ENCODE assay signal across 1 cellular context in genomic region chr5:6791031-6791577, GRCh38.
TF ChIP-seq lines count a peak whose summit lies in the region.

No MANE protein-coding gene starts in this region.

TF ChIP-seq in GM23338, 12 proteins besides CTCF, POLR2A, EP300 and RAD21 (continued from another document):
- no peak for TF ChIP-seq REST (IDR thresholded peaks at IDR 0.05; ENCODE audit: unreplicated experiment)
- TF ChIP-seq ETS1 (IDR thresholded peaks at IDR 0.05) = no peak
- TF ChIP-seq STAT1 (IDR thresholded peaks at IDR 0.05; ENCODE audit: unreplicated experiment) = no peak
- TF ChIP-seq JUNB (IDR thresholded peaks at IDR 0.05; ENCODE audit: unreplicated experiment) = no peak
